Comparison of ENCODE assay signal across 23 cellular contexts in genomic region chr5:115456539-115456938, GRCh38.
DNase-seq lines count a peak whose midpoint lies in the region; ATAC-seq, FAIRE-seq and TF ChIP-seq lines count a peak whose summit lies in the region.
"Had no signal": no experiment of that assay in that cellular context is flagged by ENCODE, and none has a peak within 500 bp of the region (broad histone marks: within the 10 kb centered on the region; RNA-seq: fewer than 3 reads in every experiment).

No MANE protein-coding gene starts in this region.

- H4K8ac ChIP-seq in IMR-90 (ENCODE audit: low read depth in 2 of 2, low read length in 2 of 2) (no peak overlapping the region), mesenchymal stem cell (ENCODE audit: low read length) (no peak overlapping the region)

- H3K4me1 ChIP-seq in IMR-90 (ENCODE audit: control insufficient read depth, insufficient read depth, low read length) = peaks cover 13% of the 10 kb centered on the region
- peaks cover 17% of the 10 kb centered on the region for H3K4me1 ChIP-seq in mesenchymal stem cell (ENCODE audit: control insufficient read depth, insufficient read depth, low read depth, low read length)
- H3K4me1 ChIP-seq in small intestine (ENCODE audit: control insufficient read depth in 2 of 2, insufficient read depth in 1 of 2, low read depth in 1 of 2, low read length in 1 of 2) = peaks cover 18 to 26% of the 10 kb centered on the region in 2 donors

- H3K18ac ChIP-seq in IMR-90 (ENCODE audit: low read depth, low read length) (no peak overlapping the region), mesenchymal stem cell (ENCODE audit: low read depth in 1 of 2, low read length in 2 of 2) (peak overlapping the region in 1 of 2 experiments; percentile 28)

- H3K56ac ChIP-seq in IMR-90 (ENCODE audit: extremely low read depth, insufficient read depth, low read length) = no peak overlapping the region

- H2BK15ac ChIP-seq in IMR-90 (ENCODE audit: low read depth, low read length) (no peak overlapping the region), mesenchymal stem cell (ENCODE audit: low read depth, poor library complexity, severe bottlenecking) (no peak overlapping the region)

- peak overlapping the region; percentile 56 for H2AK9ac ChIP-seq in IMR-90 (replicated peaks; ENCODE audit: low read depth, low read length, poor library complexity)

- H3K23ac ChIP-seq in IMR-90 (ENCODE audit: low read depth, low read length) = no peak overlapping the region
- no peak overlapping the region for H3K23ac ChIP-seq in mesenchymal stem cell (ENCODE audit: low read length in 2 of 2)

- H2BK120ac ChIP-seq in IMR-90 (ENCODE audit: low read depth, low read length) (no peak overlapping the region), mesenchymal stem cell (ENCODE audit: low read depth, low read length) (no peak overlapping the region)

- H3K14ac ChIP-seq in IMR-90 (replicated peaks; ENCODE audit: low read depth, low read length) = no peak overlapping the region
- H3K14ac ChIP-seq in mesenchymal stem cell (ENCODE audit: low read length in 2 of 2) = no peak overlapping the region

- no peaks in the 10 kb centered on the region; a peak in 1 of 4 replicates for H3K79me1 ChIP-seq in IMR-90 (ENCODE audit: low read depth in 1 of 2, low read length in 2 of 2)
- no peaks in the 10 kb centered on the region for H3K79me1 ChIP-seq in mesenchymal stem cell (replicated peaks; ENCODE audit: low read length, poor library complexity, severe bottlenecking)

- peak overlapping the region; percentile 14; the same call in 1 of the 2 replicates for H3K4ac ChIP-seq in IMR-90 (ENCODE audit: low read depth, low read length)
- no peak overlapping the region for H3K4ac ChIP-seq in mesenchymal stem cell (ENCODE audit: low read depth in 1 of 2, low read length in 2 of 2)

- DNase-seq in IMR-90 = no peak
- DNase-seq in brain microvascular endothelial cell = no peak
- no peak for DNase-seq in mesenchymal stem cell
- peak; percentile 65 for DNase-seq in small intestine
- no peak for DNase-seq in stimulated activated CD8-positive, alpha-beta memory T cell treated with anti-CD3 and anti-CD28 coated beads, Interleukin-4, amount 100 ng/mL, for 48 hours
- DNase-seq: DMS53, GDM1, H9, HFFc6, Karpas-422, NCI-H1694, NCI-H2081, NCI-H2171, NCI-H345, NCI-H524, OCI-M1 had no signal

- TF ChIP-seq POLR2A in IMR-90 (IDR thresholded peaks at IDR 0.05; ENCODE audit: low read depth, low read length) = no peak

- no peaks in the 10 kb centered on the region for H4K20me1 ChIP-seq in IMR-90 (ENCODE audit: insufficient read depth, low read length)

- no peak overlapping the region for H3K9ac ChIP-seq in IMR-90 (ENCODE audit: low read depth, low read length)
- H3K9ac ChIP-seq in mesenchymal stem cell (ENCODE audit: low read length) = no peak overlapping the region

- H3K9me3 ChIP-seq in IMR-90 (ENCODE audit: control insufficient read depth, insufficient read depth, low read length) (no peaks in the 10 kb centered on the region), mesenchymal stem cell (ENCODE audit: control insufficient read depth, low read length) (no peaks in the 10 kb centered on the region), small intestine (ENCODE audit: control insufficient read depth, low read depth) (no peaks in the 10 kb centered on the region)
- H3K9me3 ChIP-seq: SJSA1 had no signal

- in situ Hi-C loops in IMR-90 (cut with MboI; ENCODE audit: low sequenced_read_pairs) = no loop called here
- in situ Hi-C loops in brain microvascular endothelial cell (cut with HindIII; ENCODE audit: low pct_ligation_motif_present, low sequenced_read_pairs) = no loop called here

- TF ChIP-seq RAD21 in IMR-90 (IDR thresholded peaks at IDR 0.05; ENCODE audit: low read length) = no peak

- H3K36me3 ChIP-seq in IMR-90 (ENCODE audit: control insufficient read depth, insufficient read depth, low read length) (no peaks in the 10 kb centered on the region), brain microvascular endothelial cell (replicated peaks) (no peaks in the 10 kb centered on the region), mesenchymal stem cell (ENCODE audit: control insufficient read depth in 1 of 2, insufficient read depth in 2 of 2, low read depth in 1 of 2, low read length in 2 of 2) (no peaks in the 10 kb centered on the region), small intestine (ENCODE audit: control insufficient read depth in 2 of 2, insufficient read depth in 2 of 2, low read length in 2 of 2) (no peaks in the 10 kb centered on the region)
- H3K36me3 ChIP-seq: SJSA1 had no signal

- POLR2A ChIA-PET in IMR-90 (lab: Charles Lee; ENCODE audit: unreplicated experiment) = no interaction called here

- dilution Hi-C loops in IMR-90 (cut with HindIII; ENCODE audit: low sequenced_read_pairs, unreplicated experiment) = no loop called here

- H3K4me2 ChIP-seq in IMR-90 (ENCODE audit: low read depth, low read length) (no peak overlapping the region), mesenchymal stem cell (ENCODE audit: low read length, poor library complexity, severe bottlenecking) (no peak overlapping the region)

- ATAC-seq in IMR-90 (ENCODE audit: low read depth) = no peak
- no peak for ATAC-seq in GM18861 (IDR thresholded peaks at IDR 0.05; ENCODE audit: unreplicated experiment)
- ATAC-seq in GM19455 (IDR thresholded peaks at IDR 0.05; ENCODE audit: unreplicated experiment) = no peak
- ATAC-seq: Right ventricle myocardium inferior had no signal

- peak overlapping the region; percentile 34 to 51 for H2BK12ac ChIP-seq in mesenchymal stem cell (ENCODE audit: low read length in 2 of 2)

- no peak for FAIRE-seq in small intestine (lab: Jason Lieb, UNC)
- FAIRE-seq: A204.1, D721Med, GM19239 had no signal

- peaks cover 17% of the 10 kb centered on the region for H3K9me1 ChIP-seq in IMR-90 (ENCODE audit: insufficient read depth, low read length)

- 79% methylated on average over 2 of the region's 6 CpGs; no CpG with 5 or more reads in 1 of the 2 experiments for WGBS in IMR-90 (ENCODE audit: extremely low coverage in 2 of 2, insufficient read length in 1 of 2), 2 experiments
- 82% methylated on average over 5 of the region's 6 CpGs for WGBS in mesenchymal stem cell
- 21 to 60% (median 30%) methylated on average over 6 of the region's 6 CpGs for WGBS in small intestine, 3 donors

- H3K27ac ChIP-seq in IMR-90 (ENCODE audit: insufficient read depth, low read length) (no peak overlapping the region), brain microvascular endothelial cell (peak overlapping the region; percentile 85), mesenchymal stem cell (ENCODE audit: low read length, poor library complexity, severe bottlenecking) (no peak overlapping the region), small intestine (ENCODE audit: low read depth in 1 of 2, low read length in 1 of 2) (peak overlapping the region; percentile 8 to 65)

- TF ChIP-seq CTCF in IMR-90 (conservative IDR thresholded peaks at IDR 0.05; ENCODE audit: low read depth, low read length) (no peak), brain microvascular endothelial cell (IDR thresholded peaks at IDR 0.05; ENCODE audit: low read depth, low read length, missing control alignments) (no peak)

- H2BK5ac ChIP-seq in IMR-90 (ENCODE audit: low read depth, low read length, poor library complexity, severe bottlenecking) = no peak overlapping the region
- H2BK5ac ChIP-seq in mesenchymal stem cell (ENCODE audit: low read depth, low read length, poor library complexity, severe bottlenecking) = no peak overlapping the region

- H2BK20ac ChIP-seq in IMR-90 (ENCODE audit: low read depth, low read length) = no peak overlapping the region

- H3K4me3 ChIP-seq in IMR-90 (ENCODE audit: insufficient read depth, low read depth, low read length) (no peak overlapping the region), brain microvascular endothelial cell (ENCODE audit: low read depth, low read length) (no peak overlapping the region), mesenchymal stem cell (ENCODE audit: insufficient read depth in 1 of 2, low read depth in 1 of 2, low read length in 2 of 2) (no peak overlapping the region), small intestine (ENCODE audit: low read depth in 1 of 2, low read length in 2 of 2) (no peak overlapping the region)
- H3K4me3 ChIP-seq: SJSA1 had no signal

- H3K27me3 ChIP-seq in IMR-90 (ENCODE audit: control insufficient read depth, insufficient read depth, low read length) (no peaks in the 10 kb centered on the region), brain microvascular endothelial cell (replicated peaks) (no peaks in the 10 kb centered on the region), mesenchymal stem cell (ENCODE audit: control insufficient read depth in 1 of 2, insufficient read depth in 1 of 2, low read length in 2 of 2) (no peaks in the 10 kb centered on the region), small intestine (ENCODE audit: control insufficient read depth in 2 of 2, insufficient read depth in 2 of 2, low read length in 2 of 2) (no peaks in the 10 kb centered on the region)
- H3K27me3 ChIP-seq: SJSA1 had no signal

- H4K5ac ChIP-seq in IMR-90 (ENCODE audit: low read depth, low read length) = no peak overlapping the region

- CTCF ChIA-PET in IMR-90 (lab: Yijun Ruan, JAX) = no interaction called here

- no TSS peak for BruUV-seq in IMR-90 (replicated peaks; lab: Mats Ljungman, UMichigan)

- intact Hi-C loops in IMR-90 (cut with micrococcal nuclease) = no loop called here

- H4K91ac ChIP-seq in IMR-90 (ENCODE audit: insufficient read depth, low read depth, low read length) (no peak overlapping the region), mesenchymal stem cell (ENCODE audit: low read length) (no peak overlapping the region)

- no peak overlapping the region for H2AFZ ChIP-seq in IMR-90 (replicated peaks; ENCODE audit: low read length, poor library complexity)
- H2AFZ ChIP-seq in mesenchymal stem cell (ENCODE audit: low read depth, low read length) = no peak overlapping the region

- H2AK5ac ChIP-seq in IMR-90 (ENCODE audit: low read depth, low read length) (peak overlapping the region; percentile 27; the same call in 1 of the 2 replicates), mesenchymal stem cell (ENCODE audit: low read length, severe bottlenecking) (peak overlapping the region; percentile 19)

TF ChIP-seq in IMR-90, 13 proteins besides CTCF, POLR2A, EP300 and RAD21 (continues in another document):
- TF ChIP-seq MXI1 (IDR thresholded peaks at IDR 0.05; ENCODE audit: borderline replicate concordance, low read depth, low read length) (no peak), USF2 (IDR thresholded peaks at IDR 0.05; ENCODE audit: low read depth, low read length) (no peak), RFX5 (IDR thresholded peaks at IDR 0.05; ENCODE audit: low read depth, low read length) (no peak), CEBPB (IDR thresholded peaks at IDR 0.05; ENCODE audit: low read depth, low read length) (no peak), NFE2L2 (IDR thresholded peaks at IDR 0.05; ENCODE audit: low read depth, low read length) (no peak), MAZ (IDR thresholded peaks at IDR 0.05; ENCODE audit: borderline replicate concordance, low read depth, low read length) (no peak)

Comparison
In these comparisons a context has a peak if more than half of its experiments do, and no peak if none do; other contexts are left out.
1. H3K27ac ChIP-seq: peak in brain microvascular endothelial cell (single experiment) and small intestine (2 of 2); none in IMR-90 (single experiment) and mesenchymal stem cell (single experiment).